In genomic region chr3:104133004-104133403, GRCh38 we compare ENCODE assay signal across 15 cellular contexts.
"Had no signal": no experiment of that assay in that cellular context is flagged by ENCODE, and none has a peak within 500 bp of the region (broad histone marks: within the 10 kb centered on the region; RNA-seq: fewer than 3 reads in every experiment).

No MANE protein-coding gene starts in this region.

- H3K4me3 ChIP-seq: esophagus muscularis mucosa, left ventricle myocardium inferior, right atrium auricular region, tibial artery, vagina had no signal

- ATAC-seq: activated CD8-positive, alpha-beta T cell treated with anti-CD3 and anti-CD28 coated beads, Interleukin-2, amount 10 ng/mL, durations not matched to agents 7 days and 5 days had no signal

- FAIRE-seq: bronchial epithelial cell, endometrium, small intestine had no signal

- DNase-seq: activated CD4-positive, alpha-beta T cell treated with anti-CD3 and anti-CD28 coated beads for 48 hours; activated CD8-positive, alpha-beta memory T cell treated with anti-CD3 and anti-CD28 coated beads, Interleukin-2, amount 50 U/mL, for 48 hours; activated CD8-positive, alpha-beta T cell treated with anti-CD3 and anti-CD28 coated beads, Interleukin-2, amount 10 ng/mL, durations not matched to agents 7 days and 5 days; activated naive CD8-positive, alpha-beta T cell treated with anti-CD3 and anti-CD28 coated beads, Interleukin-2, amount 10 ng/mL, durations not matched to agents 7 days and 5 days; anterior cingulate cortex; foreskin fibroblast; glutamatergic neuron; left ventricle myocardium inferior; small intestine; tibial artery had no signal

- H3K27ac ChIP-seq: esophagus muscularis mucosa, left ventricle myocardium inferior, right atrium auricular region, tibial artery, vagina had no signal

- H3K36me3 ChIP-seq: esophagus muscularis mucosa, left ventricle myocardium inferior, right atrium auricular region, tibial artery, vagina had no signal

- H3K27me3 ChIP-seq: esophagus muscularis mucosa, right atrium auricular region, tibial artery, vagina had no signal

- H3K4me1 ChIP-seq: esophagus muscularis mucosa, left ventricle myocardium inferior, right atrium auricular region, tibial artery, vagina had no signal
